In the genomic region with DNA sequence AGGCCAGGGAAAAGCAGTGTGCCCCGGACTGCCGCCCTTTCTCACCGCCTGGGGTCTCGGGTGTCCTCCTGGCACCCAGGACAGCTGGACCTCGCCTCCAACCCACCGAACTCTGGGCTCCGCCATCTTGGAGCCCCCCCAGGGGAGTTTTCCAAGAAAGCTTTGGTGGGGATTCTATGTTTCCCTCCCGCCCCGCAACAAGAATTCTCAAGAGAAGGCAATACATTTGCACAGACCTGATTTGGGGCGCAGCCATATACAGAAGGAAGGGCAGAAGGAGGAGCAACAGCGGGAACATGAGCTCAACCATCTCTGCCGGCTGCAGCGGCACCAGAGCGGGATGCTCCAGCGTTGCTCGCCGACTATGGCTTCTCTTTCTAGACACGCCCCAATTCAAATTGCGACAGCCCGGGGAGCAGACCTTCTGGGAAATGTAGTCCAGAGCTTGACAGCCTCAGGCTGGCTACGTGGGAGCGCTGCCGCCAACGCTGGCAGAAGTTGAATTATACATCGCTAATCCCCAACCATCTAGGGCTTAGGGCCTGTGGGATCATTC, we compare ENCODE assay signal across 8 cellular contexts. TPM values are rescaled to one million over a fixed set of nuclear protein-coding genes. Genes with fewer than 3 reads are reported as not detected.
DNase-seq lines count a peak whose midpoint lies in the region; ATAC-seq lines count a peak whose summit lies in the region.

A gene with protein sequence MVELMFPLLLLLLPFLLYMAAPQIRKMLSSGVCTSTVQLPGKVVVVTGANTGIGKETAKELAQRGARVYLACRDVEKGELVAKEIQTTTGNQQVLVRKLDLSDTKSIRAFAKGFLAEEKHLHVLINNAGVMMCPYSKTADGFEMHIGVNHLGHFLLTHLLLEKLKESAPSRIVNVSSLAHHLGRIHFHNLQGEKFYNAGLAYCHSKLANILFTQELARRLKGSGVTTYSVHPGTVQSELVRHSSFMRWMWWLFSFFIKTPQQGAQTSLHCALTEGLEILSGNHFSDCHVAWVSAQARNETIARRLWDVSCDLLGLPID (minus strand): TSS at position 371 of the 556 bp plus-strand sequence. CDS start 61 bp downstream, at position 310.

- H3K36me3 ChIP-seq in Karpas-422 (ENCODE audit: insufficient read depth, low read length) = peaks cover 30% of the 10 kb centered on the region
- peaks cover 0 to 20% (median 0%) of the 10 kb centered on the region in 3 experiments for H3K36me3 ChIP-seq in naive thymus-derived CD4-positive, alpha-beta T cell (ENCODE audit: control insufficient read depth in 2 of 3, insufficient read depth in 3 of 3, low read length in 3 of 3)

- peaks cover 6 to 19% (median 8%) of the 10 kb centered on the region in 5 donors for H3K36me3 Mint-ChIP-seq in naive thymus-derived CD4-positive, alpha-beta T cell
- H3K36me3 Mint-ChIP-seq in stimulated activated naive B cell treated with anti-CD40 and anti-IgM and Interleukin-4, amounts not matched to agents 10 μg/mL and 1 μg/mL and 100 μg/mL, for 72 hours = peaks cover 14 to 22% of the 10 kb centered on the region in 2 donors

- 0 out of 2 replicates have a peak, but pooled peaks cover 8% of the 10 kb centered on the region for H4K20me1 ChIP-seq in Karpas-422 (ENCODE audit: insufficient read depth, low read depth, low read length)

- peak within 1 kb of the TSS; percentile 89 for H3K9ac ChIP-seq in Karpas-422 (ENCODE audit: low read length)

- peaks cover 12 to 32% (median 21%) of the 10 kb centered on the region in 7 donors for H3K4me1 Mint-ChIP-seq in naive thymus-derived CD4-positive, alpha-beta T cell
- H3K4me1 Mint-ChIP-seq in stimulated activated naive B cell treated with anti-CD40 and anti-IgM and Interleukin-4, amounts not matched to agents 10 μg/mL and 1 μg/mL and 100 μg/mL, for 72 hours = peaks cover 6 to 16% of the 10 kb centered on the region in 2 donors

- no peaks in the 10 kb centered on the region for H3K27me3 Mint-ChIP-seq in naive thymus-derived CD4-positive, alpha-beta T cell
- H3K27me3 Mint-ChIP-seq in stimulated activated naive B cell treated with anti-CD40 and anti-IgM and Interleukin-4, amounts not matched to agents 10 μg/mL and 1 μg/mL and 100 μg/mL, for 72 hours = no peaks in the 10 kb centered on the region

- no peaks in the 10 kb centered on the region for H3K9me3 ChIP-seq in Karpas-422 (ENCODE audit: low read length)
- no peaks in the 10 kb centered on the region for H3K9me3 ChIP-seq in naive thymus-derived CD4-positive, alpha-beta T cell (ENCODE audit: control insufficient read depth in 2 of 3, low read length in 3 of 3)

- H3K27ac Mint-ChIP-seq in naive thymus-derived CD4-positive, alpha-beta T cell = peak within 1 kb of the TSS; percentile 66 to 95 (median 87)
- peak within 1 kb of the TSS; percentile 97 for H3K27ac Mint-ChIP-seq in stimulated activated naive B cell treated with anti-CD40 and anti-IgM and Interleukin-4, amounts not matched to agents 10 μg/mL and 1 μg/mL and 100 μg/mL, for 72 hours

- CTCF ChIA-PET in naive thymus-derived CD4-positive, alpha-beta T cell (lab: Charles Lee) = interaction anchor here (1.0 to 5.7 kb wide), 3 partner anchors 8 to 268 kb away, joined by 5 to 28 read pairs (median 5); no protein-coding TSS in a partner anchor

- intact Hi-C loops in naive thymus-derived CD4-positive, alpha-beta T cell (cut with micrococcal nuclease) = loop anchor here (1.0 to 10.0 kb wide), 15 partner anchors 9 to 1703 kb away; partner anchors contain the start of genes PIGH (in 2 of the 2), VTI1B (in 2 of the 2), ARG2 (in 1 of the 2) and ATP6V1D (in 1 of the 2)

- peak within 1 kb of the TSS; percentile 88 for H3K27ac ChIP-seq in Karpas-422 (ENCODE audit: low read length)
- H3K27ac ChIP-seq in naive thymus-derived CD4-positive, alpha-beta T cell (ENCODE audit: low read depth, low read length) = peak within 1 kb of the TSS; percentile 75

- peak within 1 kb of the TSS; percentile 87 for H3K4me2 ChIP-seq in Karpas-422 (ENCODE audit: low read depth, low read length, poor library complexity, severe bottlenecking)

- peak; percentile 98 for DNase-seq in DMS79 treated with DMSO at 0.1 percent for 48 hours (lab: John Stamatoyannopoulos, UW)
- peak; percentile 97 for DNase-seq in Karpas-422
- DNase-seq in RPMI8226 = peak; percentile 84
- peak; percentile 55 to 67 for DNase-seq in activated T-helper 1 cell treated with anti-CD3 and anti-CD28 coated beads, Interleukin-2, amount 50 U/mL, for 16 hours (ENCODE audit: low read depth in 1 of 2, low spot score in 1 of 2)
- DNase-seq in fibroblast of gingiva (ENCODE audit: low read depth) = peak; percentile 88
- peak; percentile 53 to 89 (median 82) for DNase-seq in naive thymus-derived CD4-positive, alpha-beta T cell
- peak; percentile 77 for DNase-seq in stimulated activated naive B cell treated with anti-CD40 and anti-IgM and Interleukin-4, amounts not matched to agents 10 μg/mL and 1 μg/mL and 100 μg/mL, for 72 hours

- POLR2A ChIA-PET in naive thymus-derived CD4-positive, alpha-beta T cell (lab: Charles Lee) = interaction anchor here (0.9 to 2.7 kb wide), 7 partner anchors 9 to 336 kb away, joined by 4 to 14 read pairs (median 7); partner anchors contain the start of genes ATP6V1D, EIF2S1, PIGH and VTI1B

- peaks cover 50% of the 10 kb centered on the region for H3K79me2 ChIP-seq in Karpas-422 (ENCODE audit: low read length)

- no peaks in the 10 kb centered on the region for H3K9me2 ChIP-seq in Karpas-422 (replicated peaks; ENCODE audit: insufficient read depth, low read length)

- H3K4me1 ChIP-seq in Karpas-422 (ENCODE audit: low read length) = peaks cover 13% of the 10 kb centered on the region
- peaks cover 0 to 3% of the 10 kb centered on the region in 2 donors for H3K4me1 ChIP-seq in naive thymus-derived CD4-positive, alpha-beta T cell (ENCODE audit: control insufficient read depth in 2 of 2, insufficient read depth in 2 of 2, low read length in 2 of 2)

- H3K9me3 Mint-ChIP-seq in naive thymus-derived CD4-positive, alpha-beta T cell = no peaks in the 10 kb centered on the region
- no peaks in the 10 kb centered on the region for H3K9me3 Mint-ChIP-seq in stimulated activated naive B cell treated with anti-CD40 and anti-IgM and Interleukin-4, amounts not matched to agents 10 μg/mL and 1 μg/mL and 100 μg/mL, for 72 hours

- peak; percentile 75 for ATAC-seq in GM21786 (IDR thresholded peaks at IDR 0.05; ENCODE audit: unreplicated experiment)
- peak; percentile 97 for ATAC-seq in naive thymus-derived CD4-positive, alpha-beta T cell
- peak; percentile 93 to 94 for ATAC-seq in stimulated activated naive B cell treated with anti-CD40 and anti-IgM and Interleukin-4, amounts not matched to agents 10 μg/mL and 1 μg/mL and 100 μg/mL, for 72 hours (replicated peaks)

- H2AFZ ChIP-seq in Karpas-422 (ENCODE audit: low read length) = peak within 1 kb of the TSS; percentile 72

- H3K4me3 ChIP-seq in Karpas-422 (ENCODE audit: low read length) = peak within 1 kb of the TSS; percentile 86
- H3K4me3 ChIP-seq in naive thymus-derived CD4-positive, alpha-beta T cell (ENCODE audit: low read length) = peak within 1 kb of the TSS; percentile 88

- no peaks in the 10 kb centered on the region for H3K27me3 ChIP-seq in Karpas-422 (ENCODE audit: low read length)
- no peaks in the 10 kb centered on the region for H3K27me3 ChIP-seq in naive thymus-derived CD4-positive, alpha-beta T cell (ENCODE audit: control insufficient read depth in 2 of 2, insufficient read depth in 2 of 2, low read length in 2 of 2)

- H3K4me3 Mint-ChIP-seq in naive thymus-derived CD4-positive, alpha-beta T cell = peak within 1 kb of the TSS; percentile 87 to 98 (median 92)
- H3K4me3 Mint-ChIP-seq in stimulated activated naive B cell treated with anti-CD40 and anti-IgM and Interleukin-4, amounts not matched to agents 10 μg/mL and 1 μg/mL and 100 μg/mL, for 72 hours = peak within 1 kb of the TSS; percentile 97

RNA-seq across cellular contexts. Expression of the gene that starts here (rescaled TPM):
- total RNA-seq in Karpas-422 (2014; rRNA removed; shearing (Covaris generic); ENCODE audit: low replicate concordance) = 126 and 147 TPM in 2 replicates
- 10 to 100 TPM; 22.3 to 44.5 (median 42.6) TPM for total RNA-seq in naive thymus-derived CD4-positive, alpha-beta T cell
- 10 to 100 TPM; 85.4 to 96.8 TPM for polyA plus RNA-seq in naive thymus-derived CD4-positive, alpha-beta T cell

Comparison
In these comparisons a context has a peak if more than half of its experiments do, and no peak if none do; other contexts are left out.
1. Peak in every context shown above with its lines: DNase-seq, ATAC-seq, H3K4me3 ChIP-seq and H3K27ac ChIP-seq.